1 cellular context compared by ENCODE assay signal in genomic region chr1:19765623-19766022, GRCh38.
TF ChIP-seq lines count a peak whose summit lies in the region.

No MANE protein-coding gene starts in this region.

TF ChIP-seq in K562, 482 proteins besides CTCF, POLR2A, EP300 and RAD21 (continued from another document):
- TF ChIP-seq PKNOX1 (IDR thresholded peaks at IDR 0.05): peak; percentile 18; the same call in 1 of the 2 replicates
- peak; percentile 59 for TF ChIP-seq TCF3 (CRISPR knock-in tag; IDR thresholded peaks at IDR 0.05)
- peak in 1 of 2 experiments; percentile 43; a peak in 1 of 4 replicates for TF ChIP-seq RCOR1 (IDR thresholded peaks at IDR 0.05; ENCODE audit: borderline replicate concordance in 1 of 2, low read depth in 2 of 2, low read length in 2 of 2)
- TF ChIP-seq CBFA2T3 (IDR thresholded peaks at IDR 0.05): peak; percentile 57
- TF ChIP-seq KDM1A (IDR thresholded peaks at IDR 0.05): peak; percentile 67 to 69
